26 cellular contexts compared by ENCODE assay signal in genomic region chr19:52917531-52917930, GRCh38. TPM values are rescaled to one million over a fixed set of nuclear protein-coding genes. Genes with fewer than 3 reads are reported as not detected.
DNase-seq lines count a peak whose midpoint lies in the region; ATAC-seq, FAIRE-seq and TF ChIP-seq lines count a peak whose summit lies in the region.
"Had no signal": no experiment of that assay in that cellular context is flagged by ENCODE, and none has a peak within 500 bp of the region (broad histone marks: within the 10 kb centered on the region; RNA-seq: fewer than 3 reads in every experiment).

No MANE protein-coding gene starts in this region.

- H3K36me3 Mint-ChIP-seq in activated CD4-positive, alpha-beta memory T cell treated with anti-CD3 and anti-CD28 coated beads, Interleukin-2, amount 10 ng/mL, durations not matched to agents 7 days and 5 days (ENCODE audit: low read depth): peaks cover 65% of the 10 kb centered on the region
- peaks cover 47% of the 10 kb centered on the region for H3K36me3 Mint-ChIP-seq in activated CD4-positive, alpha-beta memory T cell treated with anti-CD3 and anti-CD28 coated beads for 36 hours
- H3K36me3 Mint-ChIP-seq in memory B cell: peaks cover 33% of the 10 kb centered on the region

- no peak overlapping the region for H2AK5ac ChIP-seq in trophoblast cell (ENCODE audit: low read length)

- no peak overlapping the region for H3K27ac ChIP-seq in GM12878 (ENCODE audit: control insufficient read depth, insufficient read depth)
- no peak overlapping the region for H3K27ac ChIP-seq in trophoblast cell (ENCODE audit: low read depth, low read length)
- no peak overlapping the region for H3K27ac ChIP-seq in gastrocnemius medialis
- H3K27ac ChIP-seq: 22Rv1, BLaER1, C4-2B, GM23248 had no signal

- H2BK12ac ChIP-seq in trophoblast cell (ENCODE audit: low read length): no peak overlapping the region

- peaks cover under 1% of the 10 kb centered on the region for H3K79me1 ChIP-seq in trophoblast cell (ENCODE audit: low read length)

- H3K14ac ChIP-seq in trophoblast cell (ENCODE audit: low read length): no peak overlapping the region

- H4K12ac ChIP-seq in trophoblast cell (ENCODE audit: low read depth, low read length): no peak overlapping the region

- ATAC-seq in GM12878: no peak
- ATAC-seq in memory B cell (ENCODE audit: low read depth): no peak
- ATAC-seq in gastrocnemius medialis: no peak
- ATAC-seq in GM19023 (IDR thresholded peaks at IDR 0.05; ENCODE audit: unreplicated experiment): no peak

- no peak overlapping the region for H4K91ac ChIP-seq in trophoblast cell (ENCODE audit: low read depth, low read length)

- no peak overlapping the region for H3K4ac ChIP-seq in trophoblast cell (ENCODE audit: low read depth, low read length)

- in situ Hi-C loops in GM12878 (cut with MboI): no loop called here
- in situ Hi-C loops in gastrocnemius medialis (cut with MboI; ENCODE audit: low sequenced_read_pairs in 4 of 4): no loop called here

- 100% methylated on average over 5 of the region's 5 CpGs for WGBS in GM12878 (ENCODE audit: insufficient coverage, insufficient replicate concordance, low lambda C conversion rate, missing lambda C conversion rate)
- WGBS in trophoblast cell (ENCODE audit: extremely low coverage, insufficient coverage, insufficient read length): no CpG with 5 or more reads among the region's 5 CpGs

- TF ChIP-seq EP300 in GM12878 (IDR thresholded peaks at IDR 0.05; ENCODE audit: borderline replicate concordance in 1 of 2, control insufficient read depth in 1 of 2, low read depth in 2 of 2, low read length in 2 of 2): no peak

- H2AFZ ChIP-seq in GM12878 (ENCODE audit: control insufficient read depth, low read depth, low read length) (no peak overlapping the region), trophoblast cell (ENCODE audit: insufficient read depth, low read length, poor library complexity) (no peak overlapping the region)
- H2AFZ ChIP-seq: GM23248 had no signal

- H3K27ac Mint-ChIP-seq in activated CD4-positive, alpha-beta memory T cell treated with anti-CD3 and anti-CD28 coated beads, Interleukin-2, amount 10 ng/mL, durations not matched to agents 7 days and 5 days: peak overlapping the region; percentile 21
- no peak overlapping the region for H3K27ac Mint-ChIP-seq in activated CD4-positive, alpha-beta memory T cell treated with anti-CD3 and anti-CD28 coated beads for 36 hours
- peak overlapping the region; percentile 47 for H3K27ac Mint-ChIP-seq in memory B cell
- H3K27ac Mint-ChIP-seq: B cell had no signal

- H3K9me3 Mint-ChIP-seq in activated CD4-positive, alpha-beta memory T cell treated with anti-CD3 and anti-CD28 coated beads, Interleukin-2, amount 10 ng/mL, durations not matched to agents 7 days and 5 days: peaks cover 11% of the 10 kb centered on the region
- H3K9me3 Mint-ChIP-seq in activated CD4-positive, alpha-beta memory T cell treated with anti-CD3 and anti-CD28 coated beads for 36 hours: no peaks in the 10 kb centered on the region
- no peaks in the 10 kb centered on the region for H3K9me3 Mint-ChIP-seq in memory B cell

- RAD21 ChIA-PET in GM12878 (lab: Charles Lee; ENCODE audit: unreplicated experiment): no interaction called here

- no peak for TF ChIP-seq POLR2A in GM12878 (IDR thresholded peaks at IDR 0.05; ENCODE audit: low read depth, low read length)
- no peak for TF ChIP-seq POLR2A in gastrocnemius medialis (IDR thresholded peaks at IDR 0.05)

- 0 out of 4 replicates have a peak, but pooled peaks cover 0 to 2% of the 10 kb centered on the region in 2 experiments for H3K36me3 ChIP-seq in GM12878 (ENCODE audit: control insufficient read depth in 2 of 2, insufficient read depth in 2 of 2, low read length in 1 of 2)
- peaks cover 22 to 24% of the 10 kb centered on the region in 2 experiments for H3K36me3 ChIP-seq in trophoblast cell (ENCODE audit: control insufficient read depth in 1 of 2, insufficient read depth in 2 of 2, low read length in 2 of 2)
- H3K36me3 ChIP-seq in gastrocnemius medialis: no peaks in the 10 kb centered on the region

- H3K4me2 ChIP-seq in GM12878 (ENCODE audit: control insufficient read depth, insufficient read depth): no peak overlapping the region
- H3K4me2 ChIP-seq in trophoblast cell (ENCODE audit: low read length): no peak overlapping the region
- H3K4me2 ChIP-seq: BLaER1 had no signal

- DNase-seq in activated CD4-positive, alpha-beta memory T cell treated with anti-CD3 and anti-CD28 coated beads, Interleukin-2, amount 10 ng/mL, durations not matched to agents 7 days and 5 days: no peak
- no peak for DNase-seq in activated CD4-positive, alpha-beta memory T cell treated with anti-CD3 and anti-CD28 coated beads for 36 hours
- DNase-seq in GM12878 (ENCODE audit: low read depth, low spot score): no peak
- DNase-seq in memory B cell (ENCODE audit: low spot score in 2 of 2): no peak
- DNase-seq in trophoblast cell: peak; percentile 32 to 74
- no peak for DNase-seq in gastrocnemius medialis
- no peak for DNase-seq in HEK293T (ENCODE audit: extremely low spot score)
- DNase-seq: Calu3; CD4-positive, CD25-positive, alpha-beta regulatory T cell; CD8-positive, alpha-beta memory T cell; DMS53; DMS79 treated with DMSO at 0.1 percent for 48 hours; GF-D8; GM23248; H7; HCEC 1CT had no signal

- H4K8ac ChIP-seq in trophoblast cell (ENCODE audit: low read depth, low read length): no peak overlapping the region

- H3K9me3 ChIP-seq in GM12878 (replicated peaks; ENCODE audit: control insufficient read depth, insufficient read depth, low read length) (peaks cover 1% of the 10 kb centered on the region; the same call in 1 of the 3 replicates), trophoblast cell (ENCODE audit: insufficient read depth, low read depth, low read length) (no peaks in the 10 kb centered on the region), gastrocnemius medialis (no peaks in the 10 kb centered on the region)
- H3K9me3 ChIP-seq: BLaER1 had no signal

- no peak overlapping the region for H2BK120ac ChIP-seq in trophoblast cell (ENCODE audit: insufficient read depth, low read length, poor library complexity)

- H3K23ac ChIP-seq in trophoblast cell (ENCODE audit: low read length): no peak overlapping the region

- no peak for TF ChIP-seq CTCF in GM12878 (IDR thresholded peaks at IDR 0.05 in 2 of 3, conservative IDR thresholded peaks at IDR 0.05 in 1 of 3; ENCODE audit: control insufficient read depth in 2 of 3, extremely low read depth in 1 of 3, insufficient read depth in 1 of 3, low read depth in 3 of 3, low read length in 3 of 3)
- TF ChIP-seq CTCF in gastrocnemius medialis (IDR thresholded peaks at IDR 0.05 in 4 of 5, conservative IDR thresholded peaks at IDR 0.05 in 1 of 5): no peak

- CTCF ChIA-PET in activated CD4-positive, alpha-beta memory T cell treated with anti-CD3 and anti-CD28 coated beads, Interleukin-2, amount 10 ng/mL, durations not matched to agents 7 days and 5 days (lab: Charles Lee): no interaction called here
- CTCF ChIA-PET in activated CD4-positive, alpha-beta memory T cell treated with anti-CD3 and anti-CD28 coated beads for 36 hours (lab: Charles Lee): no interaction called here
- CTCF ChIA-PET in GM12878 (lab: Yijun Ruan, JAX): no interaction called here
- CTCF ChIA-PET in HEK293T (lab: Yijun Ruan, JAX): no interaction called here

- SMC1A ChIA-PET in GM12878 (lab: Charles Lee; ENCODE audit: uncharacterized antibody, unreplicated experiment): no interaction called here

- H3K79me2 ChIP-seq in GM12878 (ENCODE audit: control insufficient read depth, insufficient read depth, low read length): no peaks in the 10 kb centered on the region
- H3K79me2 ChIP-seq in trophoblast cell (ENCODE audit: control insufficient read depth, insufficient read depth, low read length, poor library complexity): no peaks in the 10 kb centered on the region

- no peaks in the 10 kb centered on the region for H4K20me1 ChIP-seq in GM12878 (ENCODE audit: control insufficient read depth, insufficient read depth)
- H4K20me1 ChIP-seq: BLaER1 had no signal

- TSS peak; percentile 37 for BruUV-seq in GM12878 (replicated peaks; lab: Mats Ljungman, UMichigan)

- TF ChIP-seq RAD21 in GM12878 (IDR thresholded peaks at IDR 0.05; ENCODE audit: insufficient read depth, low read depth, low read length): no peak

- H2BK5ac ChIP-seq in trophoblast cell (ENCODE audit: low read depth, low read length, poor library complexity): no peak overlapping the region

- H3K18ac ChIP-seq in trophoblast cell (ENCODE audit: low read length): no peak overlapping the region

- intact Hi-C loops in activated CD4-positive, alpha-beta memory T cell treated with anti-CD3 and anti-CD28 coated beads for 36 hours (cut with micrococcal nuclease): no loop called here
- intact Hi-C loops in GM12878 (cut with micrococcal nuclease; ENCODE audit: unreplicated experiment) (no loop called here), gastrocnemius medialis (cut with DNase I; ENCODE audit: low total_unique reads) (no loop called here)

- no peaks in the 10 kb centered on the region for H3K4me1 ChIP-seq in GM12878 (ENCODE audit: control insufficient read depth, insufficient read depth, low read length)
- H3K4me1 ChIP-seq in trophoblast cell (ENCODE audit: control insufficient read depth in 1 of 2, insufficient read depth in 2 of 2, low read length in 2 of 2): peaks cover 0 to 8% of the 10 kb centered on the region in 2 experiments
- H3K4me1 ChIP-seq in gastrocnemius medialis: no peaks in the 10 kb centered on the region

- POLR2A ChIA-PET in activated CD4-positive, alpha-beta memory T cell treated with anti-CD3 and anti-CD28 coated beads, Interleukin-2, amount 10 ng/mL, durations not matched to agents 7 days and 5 days (lab: Charles Lee): no interaction called here
- POLR2A ChIA-PET in activated CD4-positive, alpha-beta memory T cell treated with anti-CD3 and anti-CD28 coated beads for 36 hours (lab: Charles Lee): no interaction called here
- POLR2A ChIA-PET in GM12878 (lab: Charles Lee) (no interaction called here), HEK293T (lab: Yijun Ruan, JAX) (no interaction called here)

- no peak for FAIRE-seq in GM12878 (lab: Jason Lieb, UNC)
- FAIRE-seq: A204.1, GM12892, GM19239, H1 had no signal

- no peak overlapping the region for H3K4me3 Mint-ChIP-seq in activated CD4-positive, alpha-beta memory T cell treated with anti-CD3 and anti-CD28 coated beads, Interleukin-2, amount 10 ng/mL, durations not matched to agents 7 days and 5 days
- H3K4me3 Mint-ChIP-seq in activated CD4-positive, alpha-beta memory T cell treated with anti-CD3 and anti-CD28 coated beads for 36 hours: no peak overlapping the region
- no peak overlapping the region for H3K4me3 Mint-ChIP-seq in memory B cell
- H3K4me3 Mint-ChIP-seq: B cell; CD8-positive, alpha-beta memory T cell had no signal

- H3K4me3 ChIP-seq in GM12878 (no peak overlapping the region), trophoblast cell (ENCODE audit: low read depth, low read length) (no peak overlapping the region), gastrocnemius medialis (no peak overlapping the region)
- H3K4me3 ChIP-seq: BLaER1, GM23248 had no signal

- H3K9ac ChIP-seq in GM12878 (ENCODE audit: control insufficient read depth, insufficient read depth, low read length) (no peak overlapping the region), trophoblast cell (ENCODE audit: low read length) (no peak overlapping the region)
- H3K9ac ChIP-seq: BLaER1, GM23248 had no signal

- H3K27me3 ChIP-seq in GM12878 (replicated peaks in 1 of 2; ENCODE audit: control insufficient read depth in 2 of 2, insufficient read depth in 2 of 2, low read length in 1 of 2) (no peaks in the 10 kb centered on the region), trophoblast cell (ENCODE audit: insufficient read depth, low read length) (no peaks in the 10 kb centered on the region), gastrocnemius medialis (no peaks in the 10 kb centered on the region)
- H3K27me3 ChIP-seq: BLaER1 had no signal

- peaks cover 14% of the 10 kb centered on the region for H3K4me1 Mint-ChIP-seq in activated CD4-positive, alpha-beta memory T cell treated with anti-CD3 and anti-CD28 coated beads, Interleukin-2, amount 10 ng/mL, durations not matched to agents 7 days and 5 days
- peaks cover 13% of the 10 kb centered on the region for H3K4me1 Mint-ChIP-seq in activated CD4-positive, alpha-beta memory T cell treated with anti-CD3 and anti-CD28 coated beads for 36 hours (ENCODE audit: low read depth)
- peaks cover 12% of the 10 kb centered on the region for H3K4me1 Mint-ChIP-seq in memory B cell

- H3K27me3 Mint-ChIP-seq in activated CD4-positive, alpha-beta memory T cell treated with anti-CD3 and anti-CD28 coated beads, Interleukin-2, amount 10 ng/mL, durations not matched to agents 7 days and 5 days: no peaks in the 10 kb centered on the region
- H3K27me3 Mint-ChIP-seq in activated CD4-positive, alpha-beta memory T cell treated with anti-CD3 and anti-CD28 coated beads for 36 hours: no peaks in the 10 kb centered on the region
- H3K27me3 Mint-ChIP-seq in memory B cell: no peaks in the 10 kb centered on the region
- H3K27me3 Mint-ChIP-seq: B cell; CD8-positive, alpha-beta memory T cell had no signal

RNA-seq across cellular contexts. Expression of gene ZNF888, which starts 5.7 kb away (rescaled TPM):
- 1 to 10 TPM; 5.9 to 6.9 TPM for total RNA-seq in activated CD4-positive, alpha-beta memory T cell treated with anti-CD3 and anti-CD28 coated beads, Interleukin-2, amount 10 ng/mL, durations not matched to agents 7 days and 5 days
- 1 to 10 TPM; 5.0 to 6.3 TPM for total RNA-seq in activated CD4-positive, alpha-beta memory T cell treated with anti-CD3 and anti-CD28 coated beads for 36 hours
- 11.4 and 12.7 TPM in 2 replicates for total RNA-seq in GM12878 (2013; cell fraction: nucleolus; rRNA removed)
- 3.3 and 4.5 TPM in 2 replicates for total RNA-seq in GM12878 (2014; rRNA removed)
- 4.1 and 4.3 TPM in 2 replicates for total RNA-seq in GM12878 (2014; rRNA removed; fragmentation: Illumina TruSeq; extraction: Trizol)
- 2.8 and 3.5 TPM in 2 replicates for total RNA-seq in GM12878 (2021)
- 4.3 TPM for polyA plus RNA-seq in GM12878 (2011; ENCODE audit: low read depth)
- polyA plus RNA-seq in GM12878 (2011; rRNA removed): 3.4 and 5.0 TPM in 2 replicates
- 1.1 and 1.5 TPM in 2 replicates for polyA plus RNA-seq in GM12878 (2011; cell fraction: cytosol; rRNA removed)
- polyA plus RNA-seq in GM12878 (2011; cell fraction: nucleus; rRNA removed): 2.1 and 2.4 TPM in 2 replicates
- 2.9 and 3.9 TPM in 2 replicates for polyA plus RNA-seq in GM12878 (2012)
- 3.7 and 5.1 TPM in 2 replicates for polyA plus RNA-seq in GM12878 (2014; fragmentation: Illumina TruSeq; extraction: Trizol)
- polyA plus RNA-seq in GM12878 (2014; fragmentation: Nextera tagmentation; extraction: Ambion mirVana): under 1 TPM; 0.26 to 0.53 TPM
- 2.1 and 2.3 TPM in 2 replicates for polyA plus RNA-seq in GM12878 (2014; rRNA removed)
- 1 to 10 TPM in 1 of 2 experiments, under 1 TPM in 1; 0.55 to 1.6 TPM for polyA plus RNA-seq in GM12878 (2016; fragmentation: Nextera tagmentation; extraction: Ambion mirVana)
- polyA minus RNA-seq in GM12878 (2011; rRNA and poly(A)+ RNA removed): 5.2 and 7.2 TPM in 2 replicates
- polyA minus RNA-seq in GM12878 (2011; cell fraction: cytosol; rRNA and poly(A)+ RNA removed): 2.0 and 3.3 TPM in 2 replicates
- polyA minus RNA-seq in GM12878 (2011; cell fraction: nucleus; rRNA and poly(A)+ RNA removed): 2.5 and 4.5 TPM in 2 replicates
- 9.6 and 9.8 TPM in 2 replicates for polyA plus RNA-seq in trophoblast cell (2013)
- under 1 TPM; 0.15 to 0.29 (median 0.20) TPM for total RNA-seq in gastrocnemius medialis

RNA-seq across cellular contexts. Expression of gene ZNF320, which starts 20.1 kb away (rescaled TPM):
- total RNA-seq in activated CD4-positive, alpha-beta memory T cell treated with anti-CD3 and anti-CD28 coated beads, Interleukin-2, amount 10 ng/mL, durations not matched to agents 7 days and 5 days: 1 to 10 TPM; 4.0 to 4.1 TPM
- 1 to 10 TPM; 5.4 to 7.0 TPM for total RNA-seq in activated CD4-positive, alpha-beta memory T cell treated with anti-CD3 and anti-CD28 coated beads for 36 hours
- total RNA-seq in GM12878 (2013; cell fraction: nucleolus; rRNA removed): 26.7 and 27.0 TPM in 2 replicates
- total RNA-seq in GM12878 (2014; rRNA removed) (0.79 and 1.1 TPM in 2 replicates), GM12878 (2014; rRNA removed; fragmentation: Illumina TruSeq; extraction: Trizol) (1.3 and 1.8 TPM in 2 replicates), GM12878 (2021) (2.1 and 2.6 TPM in 2 replicates), gastrocnemius medialis (1 to 10 TPM in 3 of 4 donors, not detected in 1; 1.3 to 2.7 (median 2.5) TPM)
- polyA plus RNA-seq in GM12878 (2011; ENCODE audit: low read depth): 1.4 TPM
- polyA plus RNA-seq in GM12878 (2011; rRNA removed) (7.7 and 9.3 TPM in 2 replicates), GM12878 (2014; fragmentation: Illumina TruSeq; extraction: Trizol) (1.6 TPM in 1 of 2 replicates, not detected in the other), GM12878 (2014; fragmentation: Nextera tagmentation; extraction: Ambion mirVana) (1 to 10 TPM in 1 of 2 experiments, under 1 TPM in 1; 0.48 to 1.0 TPM), GM12878 (2014; rRNA removed) (2.7 and 3.0 TPM in 2 replicates), GM12878 (2016; fragmentation: Nextera tagmentation; extraction: Ambion mirVana) (1 to 10 TPM in 1 of 2 experiments, under 1 TPM in 1; 0.96 to 1.3 TPM)
- 5.6 and 7.0 TPM in 2 replicates for polyA plus RNA-seq in GM12878 (2011; cell fraction: cytosol; rRNA removed)
- 6.4 and 6.7 TPM in 2 replicates for polyA plus RNA-seq in GM12878 (2011; cell fraction: nucleus; rRNA removed)
- polyA plus RNA-seq in GM12878 (2012): 1.5 and 2.1 TPM in 2 replicates
- 5.5 and 6.3 TPM in 2 replicates for polyA minus RNA-seq in GM12878 (2011; rRNA and poly(A)+ RNA removed)
- 2.4 and 2.5 TPM in 2 replicates for polyA minus RNA-seq in GM12878 (2011; cell fraction: cytosol; rRNA and poly(A)+ RNA removed)
- 3.7 and 7.0 TPM in 2 replicates for polyA minus RNA-seq in GM12878 (2011; cell fraction: nucleus; rRNA and poly(A)+ RNA removed)
- polyA plus RNA-seq in trophoblast cell (2013): 10.1 and 13.4 TPM in 2 replicates
- total RNA-seq: G401 had no signal

RNA-seq across cellular contexts. Expression of gene ZNF816, which starts 45.1 kb away (rescaled TPM):
- total RNA-seq in activated CD4-positive, alpha-beta memory T cell treated with anti-CD3 and anti-CD28 coated beads, Interleukin-2, amount 10 ng/mL, durations not matched to agents 7 days and 5 days: 10 to 100 TPM; 11.8 to 14.9 TPM
- 10 to 100 TPM; 11.0 to 11.4 TPM for total RNA-seq in activated CD4-positive, alpha-beta memory T cell treated with anti-CD3 and anti-CD28 coated beads for 36 hours
- total RNA-seq in GM12878 (2013; cell fraction: nucleolus; rRNA removed): 46.3 and 46.9 TPM in 2 replicates
- total RNA-seq in GM12878 (2014; rRNA removed) (6.9 and 9.9 TPM in 2 replicates), GM12878 (2014; rRNA removed; fragmentation: Illumina TruSeq; extraction: Trizol) (15.6 and 16.0 TPM in 2 replicates), GM12878 (2021) (7.0 and 8.3 TPM in 2 replicates), gastrocnemius medialis (1 to 10 TPM; 1.0 to 3.1 (median 1.6) TPM)
- polyA plus RNA-seq in GM12878 (2011; ENCODE audit: low read depth): 3.7 TPM
- polyA plus RNA-seq in GM12878 (2011; rRNA removed) (11.8 and 18.5 TPM in 2 replicates), GM12878 (2014; fragmentation: Illumina TruSeq; extraction: Trizol) (8.0 and 14.9 TPM in 2 replicates), GM12878 (2014; fragmentation: Nextera tagmentation; extraction: Ambion mirVana) (1 to 10 TPM; 4.4 to 6.6 TPM), GM12878 (2014; rRNA removed) (4.0 and 6.3 TPM in 2 replicates), GM12878 (2016; fragmentation: Nextera tagmentation; extraction: Ambion mirVana) (10 to 100 TPM in 1 of 2 experiments, 1 to 10 TPM in 1; 6.7 to 10.0 TPM)
- 4.9 and 6.8 TPM in 2 replicates for polyA plus RNA-seq in GM12878 (2011; cell fraction: cytosol; rRNA removed)
- polyA plus RNA-seq in GM12878 (2011; cell fraction: nucleus; rRNA removed): 15.7 and 17.3 TPM in 2 replicates
- polyA plus RNA-seq in GM12878 (2012): 6.0 and 7.9 TPM in 2 replicates
- polyA minus RNA-seq in GM12878 (2011; rRNA and poly(A)+ RNA removed): 12.1 and 19.6 TPM in 2 replicates
- 8.7 TPM in 2 replicates for polyA minus RNA-seq in GM12878 (2011; cell fraction: cytosol; rRNA and poly(A)+ RNA removed)
- polyA minus RNA-seq in GM12878 (2011; cell fraction: nucleus; rRNA and poly(A)+ RNA removed): 6.9 and 10.0 TPM in 2 replicates
- polyA plus RNA-seq in trophoblast cell (2013): 20.5 and 21.0 TPM in 2 replicates

Comparison
In these comparisons a context has a peak if more than half of its experiments do, and no peak if none do; other contexts are left out.
1. DNase-seq: peak in trophoblast cell (2 of 2); none in activated CD4-positive, alpha-beta memory T cell treated with anti-CD3 and anti-CD28 coated beads, Interleukin-2, amount 10 ng/mL, durations not matched to agents 7 days and 5 days (single experiment), activated CD4-positive, alpha-beta memory T cell treated with anti-CD3 and anti-CD28 coated beads for 36 hours (single experiment), GM12878 (single experiment), memory B cell (0 of 2), gastrocnemius medialis (0 of 2) and HEK293T (single experiment).